Comparison of ENCODE assay signal across 1 cellular context in the genomic region with DNA sequence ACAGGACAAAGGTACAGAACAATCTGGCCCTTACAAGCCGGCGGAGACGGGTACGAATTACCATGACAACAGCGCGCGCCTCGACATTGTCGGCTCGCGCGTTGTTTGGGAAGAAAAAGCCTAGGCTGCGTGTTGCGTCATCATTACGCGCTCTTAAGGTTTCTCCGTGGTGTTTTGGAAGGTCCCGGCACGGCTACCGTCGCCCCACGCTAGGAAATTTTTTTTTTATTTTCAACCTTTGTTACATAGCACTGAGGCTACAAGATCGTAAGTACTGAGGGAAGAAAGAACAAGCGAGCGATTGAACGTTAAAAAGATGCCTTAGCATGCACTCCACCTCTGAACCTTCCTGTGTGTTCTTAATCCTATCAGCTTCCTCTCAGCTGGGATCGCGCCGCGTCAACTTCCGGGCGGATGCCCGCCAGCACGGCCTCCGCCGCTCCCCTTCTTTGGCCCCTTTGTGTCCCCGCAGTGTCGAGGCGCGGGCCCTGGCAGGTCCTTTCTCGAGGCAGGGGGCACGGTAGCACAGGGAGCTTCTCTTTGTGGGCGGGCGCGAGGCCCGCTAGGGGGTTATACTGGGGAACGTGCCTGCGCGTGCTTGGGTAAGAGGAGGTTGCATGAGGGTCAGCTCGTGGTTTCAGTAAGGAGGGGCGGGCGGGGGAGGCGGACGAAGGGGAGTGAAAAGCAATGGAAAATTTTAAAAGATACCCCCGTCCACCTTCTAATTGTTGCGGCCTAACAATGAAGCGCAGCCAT.
TF ChIP-seq lines count a peak whose summit lies in the region.

A gene with protein sequence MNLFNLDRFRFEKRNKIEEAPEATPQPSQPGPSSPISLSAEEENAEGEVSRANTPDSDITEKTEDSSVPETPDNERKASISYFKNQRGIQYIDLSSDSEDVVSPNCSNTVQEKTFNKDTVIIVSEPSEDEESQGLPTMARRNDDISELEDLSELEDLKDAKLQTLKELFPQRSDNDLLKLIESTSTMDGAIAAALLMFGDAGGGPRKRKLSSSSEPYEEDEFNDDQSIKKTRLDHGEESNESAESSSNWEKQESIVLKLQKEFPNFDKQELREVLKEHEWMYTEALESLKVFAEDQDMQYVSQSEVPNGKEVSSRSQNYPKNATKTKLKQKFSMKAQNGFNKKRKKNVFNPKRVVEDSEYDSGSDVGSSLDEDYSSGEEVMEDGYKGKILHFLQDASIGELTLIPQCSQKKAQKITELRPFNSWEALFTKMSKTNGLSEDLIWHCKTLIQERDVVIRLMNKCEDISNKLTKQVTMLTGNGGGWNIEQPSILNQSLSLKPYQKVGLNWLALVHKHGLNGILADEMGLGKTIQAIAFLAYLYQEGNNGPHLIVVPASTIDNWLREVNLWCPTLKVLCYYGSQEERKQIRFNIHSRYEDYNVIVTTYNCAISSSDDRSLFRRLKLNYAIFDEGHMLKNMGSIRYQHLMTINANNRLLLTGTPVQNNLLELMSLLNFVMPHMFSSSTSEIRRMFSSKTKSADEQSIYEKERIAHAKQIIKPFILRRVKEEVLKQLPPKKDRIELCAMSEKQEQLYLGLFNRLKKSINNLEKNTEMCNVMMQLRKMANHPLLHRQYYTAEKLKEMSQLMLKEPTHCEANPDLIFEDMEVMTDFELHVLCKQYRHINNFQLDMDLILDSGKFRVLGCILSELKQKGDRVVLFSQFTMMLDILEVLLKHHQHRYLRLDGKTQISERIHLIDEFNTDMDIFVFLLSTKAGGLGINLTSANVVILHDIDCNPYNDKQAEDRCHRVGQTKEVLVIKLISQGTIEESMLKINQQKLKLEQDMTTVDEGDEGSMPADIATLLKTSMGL (plus strand): TSS at position 397 of the 756 bp plus-strand sequence. CDS start 530 bp downstream, outside the sequence.

TF ChIP-seq in HEK293, 187 proteins besides CTCF, POLR2A, EP300 and RAD21 (continued from another document and continues in another):
- TF ChIP-seq, protein P1, sequence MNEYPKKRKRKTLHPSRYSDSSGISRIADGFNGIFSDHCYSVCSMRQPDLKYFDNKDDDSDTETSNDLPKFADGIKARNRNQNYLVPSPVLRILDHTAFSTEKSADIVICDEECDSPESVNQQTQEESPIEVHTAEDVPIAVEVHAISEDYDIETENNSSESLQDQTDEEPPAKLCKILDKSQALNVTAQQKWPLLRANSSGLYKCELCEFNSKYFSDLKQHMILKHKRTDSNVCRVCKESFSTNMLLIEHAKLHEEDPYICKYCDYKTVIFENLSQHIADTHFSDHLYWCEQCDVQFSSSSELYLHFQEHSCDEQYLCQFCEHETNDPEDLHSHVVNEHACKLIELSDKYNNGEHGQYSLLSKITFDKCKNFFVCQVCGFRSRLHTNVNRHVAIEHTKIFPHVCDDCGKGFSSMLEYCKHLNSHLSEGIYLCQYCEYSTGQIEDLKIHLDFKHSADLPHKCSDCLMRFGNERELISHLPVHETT (tag by site-specific recombination; IDR thresholded peaks at IDR 0.05): no peak
- TF ChIP-seq ZNF776 (tag by site-specific recombination; IDR thresholded peaks at IDR 0.05; ENCODE audit: borderline replicate concordance) (no peak), ZXDB (tag by site-specific recombination; IDR thresholded peaks at IDR 0.05) (peak; percentile 90), ZNF211 (tag by site-specific recombination; IDR thresholded peaks at IDR 0.05; ENCODE audit: low read depth) (no peak), ZFP3 (tag by site-specific recombination; IDR thresholded peaks at IDR 0.05; ENCODE audit: low read depth) (no peak), ZNF221 (tag by site-specific recombination; IDR thresholded peaks at IDR 0.05; ENCODE audit: borderline replicate concordance) (no peak), KLF16 (tag by site-specific recombination; IDR thresholded peaks at IDR 0.05) (no peak), ZNF416 (tag by site-specific recombination; IDR thresholded peaks at IDR 0.05) (no peak), PRDM1 (tag by site-specific recombination; IDR thresholded peaks at IDR 0.05) (no peak), ZFP41 (tag by site-specific recombination; IDR thresholded peaks at IDR 0.05; ENCODE audit: borderline replicate concordance) (no peak), ZNF843 (tag by site-specific recombination; IDR thresholded peaks at IDR 0.05) (no peak), KLF8 (tag by site-specific recombination; IDR thresholded peaks at IDR 0.05) (0 out of 2 replicates have a peak, but pooled peaks have one; percentile 18), ZBTB21 (tag by site-specific recombination; IDR thresholded peaks at IDR 0.05) (peak; percentile 86), ZBTB20 (tag by site-specific recombination; IDR thresholded peaks at IDR 0.05) (peak; percentile 42; the same call in 1 of the 2 replicates), ZNF660 (tag by site-specific recombination; IDR thresholded peaks at IDR 0.05) (peak; percentile 43; the same call in 1 of the 2 replicates), ZNF658 (tag by site-specific recombination; IDR thresholded peaks at IDR 0.05) (no peak), KLF1 (tag by site-specific recombination; IDR thresholded peaks at IDR 0.05) (no peak), ZNF561 (tag by site-specific recombination; IDR thresholded peaks at IDR 0.05; ENCODE audit: borderline replicate concordance) (no peak), MEIS1 (CRISPR knock-in tag; IDR thresholded peaks at IDR 0.05; ENCODE audit: borderline replicate concordance) (no peak), ZNF350 (tag by site-specific recombination; IDR thresholded peaks at IDR 0.05) (no peak), TRIM28 (IDR thresholded peaks at IDR 0.05; ENCODE audit: borderline replicate concordance, low read length) (no peak), ZNF645 (tag by site-specific recombination; IDR thresholded peaks at IDR 0.05) (no peak), ZNF155 (tag by site-specific recombination; IDR thresholded peaks at IDR 0.05) (no peak), REST (tag by site-specific recombination; IDR thresholded peaks at IDR 0.05) (no peak; the same call in 1 of the 2 replicates), ZNF292 (tag by site-specific recombination; IDR thresholded peaks at IDR 0.05; ENCODE audit: borderline replicate concordance, low read depth) (no peak)
- TF ChIP-seq, protein P2, sequence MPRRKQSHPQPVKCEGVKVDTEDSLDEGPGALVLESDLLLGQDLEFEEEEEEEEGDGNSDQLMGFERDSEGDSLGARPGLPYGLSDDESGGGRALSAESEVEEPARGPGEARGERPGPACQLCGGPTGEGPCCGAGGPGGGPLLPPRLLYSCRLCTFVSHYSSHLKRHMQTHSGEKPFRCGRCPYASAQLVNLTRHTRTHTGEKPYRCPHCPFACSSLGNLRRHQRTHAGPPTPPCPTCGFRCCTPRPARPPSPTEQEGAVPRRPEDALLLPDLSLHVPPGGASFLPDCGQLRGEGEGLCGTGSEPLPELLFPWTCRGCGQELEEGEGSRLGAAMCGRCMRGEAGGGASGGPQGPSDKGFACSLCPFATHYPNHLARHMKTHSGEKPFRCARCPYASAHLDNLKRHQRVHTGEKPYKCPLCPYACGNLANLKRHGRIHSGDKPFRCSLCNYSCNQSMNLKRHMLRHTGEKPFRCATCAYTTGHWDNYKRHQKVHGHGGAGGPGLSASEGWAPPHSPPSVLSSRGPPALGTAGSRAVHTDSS (tag by site-specific recombination; IDR thresholded peaks at IDR 0.05): no peak
- TF ChIP-seq, protein P3, sequence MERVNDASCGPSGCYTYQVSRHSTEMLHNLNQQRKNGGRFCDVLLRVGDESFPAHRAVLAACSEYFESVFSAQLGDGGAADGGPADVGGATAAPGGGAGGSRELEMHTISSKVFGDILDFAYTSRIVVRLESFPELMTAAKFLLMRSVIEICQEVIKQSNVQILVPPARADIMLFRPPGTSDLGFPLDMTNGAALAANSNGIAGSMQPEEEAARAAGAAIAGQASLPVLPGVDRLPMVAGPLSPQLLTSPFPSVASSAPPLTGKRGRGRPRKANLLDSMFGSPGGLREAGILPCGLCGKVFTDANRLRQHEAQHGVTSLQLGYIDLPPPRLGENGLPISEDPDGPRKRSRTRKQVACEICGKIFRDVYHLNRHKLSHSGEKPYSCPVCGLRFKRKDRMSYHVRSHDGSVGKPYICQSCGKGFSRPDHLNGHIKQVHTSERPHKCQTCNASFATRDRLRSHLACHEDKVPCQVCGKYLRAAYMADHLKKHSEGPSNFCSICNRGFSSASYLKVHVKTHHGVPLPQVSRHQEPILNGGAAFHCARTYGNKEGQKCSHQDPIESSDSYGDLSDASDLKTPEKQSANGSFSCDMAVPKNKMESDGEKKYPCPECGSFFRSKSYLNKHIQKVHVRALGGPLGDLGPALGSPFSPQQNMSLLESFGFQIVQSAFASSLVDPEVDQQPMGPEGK (tag by site-specific recombination; IDR thresholded peaks at IDR 0.05): peak; percentile 60; the same call in 1 of the 2 replicates
- TF ChIP-seq, protein P4, sequence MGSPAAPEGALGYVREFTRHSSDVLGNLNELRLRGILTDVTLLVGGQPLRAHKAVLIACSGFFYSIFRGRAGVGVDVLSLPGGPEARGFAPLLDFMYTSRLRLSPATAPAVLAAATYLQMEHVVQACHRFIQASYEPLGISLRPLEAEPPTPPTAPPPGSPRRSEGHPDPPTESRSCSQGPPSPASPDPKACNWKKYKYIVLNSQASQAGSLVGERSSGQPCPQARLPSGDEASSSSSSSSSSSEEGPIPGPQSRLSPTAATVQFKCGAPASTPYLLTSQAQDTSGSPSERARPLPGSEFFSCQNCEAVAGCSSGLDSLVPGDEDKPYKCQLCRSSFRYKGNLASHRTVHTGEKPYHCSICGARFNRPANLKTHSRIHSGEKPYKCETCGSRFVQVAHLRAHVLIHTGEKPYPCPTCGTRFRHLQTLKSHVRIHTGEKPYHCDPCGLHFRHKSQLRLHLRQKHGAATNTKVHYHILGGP (tag by site-specific recombination; IDR thresholded peaks at IDR 0.05): no peak
- TF ChIP-seq, protein P5, sequence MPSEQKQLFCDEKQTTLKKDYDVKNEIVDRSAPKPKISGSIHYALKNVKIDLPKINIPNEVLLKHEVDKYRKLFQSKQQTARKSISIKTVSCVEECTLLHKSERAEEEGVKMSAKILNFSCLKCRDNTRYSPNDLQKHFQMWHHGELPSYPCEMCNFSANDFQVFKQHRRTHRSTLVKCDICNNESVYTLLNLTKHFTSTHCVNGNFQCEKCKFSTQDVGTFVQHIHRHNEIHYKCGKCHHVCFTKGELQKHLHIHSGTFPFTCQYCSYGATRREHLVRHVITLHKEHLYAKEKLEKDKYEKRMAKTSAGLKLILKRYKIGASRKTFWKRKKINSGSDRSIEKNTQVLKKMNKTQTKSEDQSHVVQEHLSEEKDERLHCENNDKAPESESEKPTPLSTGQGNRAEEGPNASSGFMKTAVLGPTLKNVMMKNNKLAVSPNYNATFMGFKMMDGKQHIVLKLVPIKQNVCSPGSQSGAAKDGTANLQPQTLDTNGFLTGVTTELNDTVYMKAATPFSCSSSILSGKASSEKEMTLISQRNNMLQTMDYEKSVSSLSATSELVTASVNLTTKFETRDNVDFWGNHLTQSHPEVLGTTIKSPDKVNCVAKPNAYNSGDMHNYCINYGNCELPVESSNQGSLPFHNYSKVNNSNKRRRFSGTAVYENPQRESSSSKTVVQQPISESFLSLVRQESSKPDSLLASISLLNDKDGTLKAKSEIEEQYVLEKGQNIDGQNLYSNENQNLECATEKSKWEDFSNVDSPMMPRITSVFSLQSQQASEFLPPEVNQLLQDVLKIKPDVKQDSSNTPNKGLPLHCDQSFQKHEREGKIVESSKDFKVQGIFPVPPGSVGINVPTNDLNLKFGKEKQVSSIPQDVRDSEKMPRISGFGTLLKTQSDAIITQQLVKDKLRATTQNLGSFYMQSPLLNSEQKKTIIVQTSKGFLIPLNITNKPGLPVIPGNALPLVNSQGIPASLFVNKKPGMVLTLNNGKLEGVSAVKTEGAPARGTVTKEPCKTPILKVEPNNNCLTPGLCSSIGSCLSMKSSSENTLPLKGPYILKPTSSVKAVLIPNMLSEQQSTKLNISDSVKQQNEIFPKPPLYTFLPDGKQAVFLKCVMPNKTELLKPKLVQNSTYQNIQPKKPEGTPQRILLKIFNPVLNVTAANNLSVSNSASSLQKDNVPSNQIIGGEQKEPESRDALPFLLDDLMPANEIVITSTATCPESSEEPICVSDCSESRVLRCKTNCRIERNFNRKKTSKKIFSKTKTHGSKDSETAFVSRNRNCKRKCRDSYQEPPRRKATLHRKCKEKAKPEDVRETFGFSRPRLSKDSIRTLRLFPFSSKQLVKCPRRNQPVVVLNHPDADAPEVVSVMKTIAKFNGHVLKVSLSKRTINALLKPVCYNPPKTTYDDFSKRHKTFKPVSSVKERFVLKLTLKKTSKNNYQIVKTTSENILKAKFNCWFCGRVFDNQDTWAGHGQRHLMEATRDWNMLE (tag by site-specific recombination; conservative IDR thresholded peaks at IDR 0.05; ENCODE audit: low read depth): peak; percentile 83
- TF ChIP-seq, protein P6, sequence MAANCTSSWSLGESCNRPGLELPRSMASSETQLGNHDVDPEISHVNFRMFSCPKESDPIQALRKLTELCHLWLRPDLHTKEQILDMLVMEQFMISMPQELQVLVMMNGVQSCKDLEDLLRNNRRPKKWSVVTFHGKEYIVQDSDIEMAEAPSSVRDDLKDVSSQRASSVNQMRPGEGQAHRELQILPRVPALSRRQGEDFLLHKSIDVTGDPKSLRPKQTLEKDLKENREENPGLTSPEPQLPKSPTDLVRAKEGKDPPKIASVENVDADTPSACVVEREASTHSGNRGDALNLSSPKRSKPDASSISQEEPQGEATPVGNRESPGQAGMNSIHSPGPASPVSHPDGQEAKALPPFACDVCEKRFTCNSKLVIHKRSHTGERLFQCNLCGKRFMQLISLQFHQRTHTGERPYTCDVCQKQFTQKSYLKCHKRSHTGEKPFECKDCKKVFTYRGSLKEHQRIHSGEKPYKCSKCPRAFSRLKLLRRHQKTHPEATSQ (tag by site-specific recombination; IDR thresholded peaks at IDR 0.05): no peak
